ENCODE assay signal across 23 cellular contexts in the genomic region with DNA sequence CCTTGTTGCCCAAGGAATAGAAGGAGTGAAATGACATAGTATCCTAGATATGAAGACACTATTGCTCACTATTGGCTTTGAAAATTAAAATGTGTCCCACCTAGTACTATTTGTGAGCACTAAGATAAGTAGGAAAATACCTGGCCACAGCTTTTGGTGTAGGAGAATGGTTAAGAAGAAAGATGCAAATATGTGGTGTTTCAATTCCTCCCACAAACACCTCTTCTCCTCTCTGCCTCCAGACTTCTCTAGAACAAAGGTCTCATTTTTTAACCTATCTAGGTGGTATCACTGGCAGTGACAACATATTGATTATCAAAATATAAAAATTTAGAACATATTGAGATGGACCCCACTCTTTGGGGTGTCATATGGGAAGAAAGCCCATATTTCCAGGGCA.
DNase-seq lines count a peak whose midpoint lies in the region; ATAC-seq and TF ChIP-seq lines count a peak whose summit lies in the region.
"Had no signal": no experiment of that assay in that cellular context is flagged by ENCODE, and none has a peak within 500 bp of the region (broad histone marks: within the 10 kb centered on the region; RNA-seq: fewer than 3 reads in every experiment).

No MANE protein-coding gene starts in this region.

- ATAC-seq in GM19324 (IDR thresholded peaks at IDR 0.05; ENCODE audit: low FRiP score, unreplicated experiment), result peak; percentile 68
- ATAC-seq in HG02588 (IDR thresholded peaks at IDR 0.05; ENCODE audit: unreplicated experiment), result peak; percentile 66
- peak; percentile 60 for ATAC-seq in HG03066 (IDR thresholded peaks at IDR 0.05; ENCODE audit: low read depth, unreplicated experiment)
- ATAC-seq in GM21737 (IDR thresholded peaks at IDR 0.05; ENCODE audit: unreplicated experiment), result no peak
- ATAC-seq: activated T-helper 17 cell treated with anti-CD3 and anti-CD28 coated beads, Interleukin-2, amount 50 U/mL, for 72 hours; CD8-positive, alpha-beta T cell; naive thymus-derived CD4-positive, alpha-beta T cell; right cardiac atrium; upper lobe of right lung had no signal

- TF ChIP-seq CTCF in GM13976 (IDR thresholded peaks at IDR 0.05; ENCODE audit: borderline replicate concordance, control extremely low read depth, extremely low read depth, insufficient read depth, missing control alignments), result no peak

- in situ Hi-C loops in GM13976 (cut with MboI; ENCODE audit: low sequenced_read_pairs, unreplicated experiment), result no loop called here

- peak; percentile 6 for DNase-seq in GM13976 (ENCODE audit: low spot score)
- DNase-seq in foreskin melanocyte, result no peak
- no peak for DNase-seq in activated T-cell treated with anti-CD3 and anti-CD28 coated beads, Interleukin-2, amount 50 U/mL, for 48 hours
- DNase-seq in posterior vena cava (ENCODE audit: low spot score), result no peak
- DNase-seq: activated CD4-positive, alpha-beta T cell treated with anti-CD3 and anti-CD28 coated beads, Interleukin-2, amount 50 U/mL, for 1 hour; activated naive CD8-positive, alpha-beta T cell treated with anti-CD3 and anti-CD28 coated beads for 36 hours; AML-193; CD8-positive, alpha-beta T cell; KBM-7; naive thymus-derived CD4-positive, alpha-beta T cell; NCI-H1436 treated with DMSO at 0.1 percent for 48 hours; NCI-H2171 treated with DMSO at 0.1 percent for 48 hours; NCI-H69; right cardiac atrium; RPMI8226; SK-N-SH; substantia nigra; upper lobe of right lung had no signal

- intact Hi-C loops in posterior vena cava (cut with DNase I), result no loop called here
